In the genomic region with DNA sequence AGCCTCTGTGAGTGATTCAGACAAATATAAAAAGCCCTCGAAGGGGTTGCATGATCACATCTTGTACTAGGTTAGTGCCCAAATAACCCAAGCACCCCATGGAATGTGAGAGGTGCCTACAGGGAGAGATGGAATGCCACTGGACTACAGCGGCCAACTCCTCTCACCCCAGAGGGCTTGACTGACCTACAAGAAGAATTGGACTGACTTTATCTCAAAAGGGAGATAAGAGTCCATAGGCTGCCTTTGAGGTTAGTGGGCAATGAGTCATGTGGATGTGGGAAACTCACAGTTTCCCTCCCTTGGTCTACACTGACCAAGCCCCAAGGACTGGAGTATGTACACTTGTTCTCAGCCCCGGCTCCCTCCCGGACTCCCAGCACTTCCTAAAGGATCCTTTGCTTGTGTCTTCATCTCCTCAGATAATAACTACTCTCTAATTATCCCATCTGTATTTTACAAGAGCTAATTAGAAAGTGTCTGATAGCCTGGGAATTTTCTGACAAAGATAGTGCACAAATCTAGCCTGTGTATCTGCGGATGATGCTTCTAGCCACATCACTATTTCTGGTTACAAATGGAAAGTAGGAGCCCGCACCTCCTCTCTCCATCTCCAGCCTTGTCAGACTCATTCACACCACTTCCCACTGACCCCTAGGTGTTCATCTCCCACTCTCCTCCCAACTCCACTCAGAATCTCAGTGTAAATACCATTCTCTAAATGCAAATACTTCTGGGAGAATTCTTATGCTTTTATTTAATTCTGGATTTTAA, we compare ENCODE assay signal across 16 cellular contexts.
DNase-seq lines count a peak whose midpoint lies in the region; ATAC-seq, FAIRE-seq and TF ChIP-seq lines count a peak whose summit lies in the region.
"Had no signal": no experiment of that assay in that cellular context is flagged by ENCODE, and none has a peak within 500 bp of the region (broad histone marks: within the 10 kb centered on the region; RNA-seq: fewer than 3 reads in every experiment).

No MANE protein-coding gene starts in this region.

- no peaks in the 10 kb centered on the region for H4K20me1 ChIP-seq in mammary epithelial cell (ENCODE audit: insufficient read depth, low read length)

- H3K4me2 ChIP-seq in mammary epithelial cell (ENCODE audit: insufficient read depth, low read depth, low read length): no peak overlapping the region

- H3K9me3 ChIP-seq in mammary epithelial cell (replicated peaks; ENCODE audit: insufficient read depth, low read length) (no peaks in the 10 kb centered on the region), upper lobe of right lung (no peaks in the 10 kb centered on the region)
- H3K9me3 ChIP-seq: gastrocnemius medialis had no signal

- H3K4me3 Mint-ChIP-seq in MCF 10A (ENCODE audit: unreplicated experiment) (no peak overlapping the region), progenitor cell of endocrine pancreas (ENCODE audit: low read depth) (no peak overlapping the region)
- H3K4me3 Mint-ChIP-seq: activated CD8-positive, alpha-beta memory T cell treated with anti-CD3 and anti-CD28 coated beads, Interleukin-2, amount 10 ng/mL, durations not matched to agents 7 days and 5 days; activated naive CD8-positive, alpha-beta T cell; type B pancreatic cell had no signal

- no peaks in the 10 kb centered on the region for H3K27me3 ChIP-seq in mammary epithelial cell (ENCODE audit: insufficient read depth, low read length)
- no peaks in the 10 kb centered on the region for H3K27me3 ChIP-seq in upper lobe of right lung
- H3K27me3 ChIP-seq: gastrocnemius medialis had no signal

- CTCF ChIA-PET in mammary epithelial cell (lab: Charles Lee; ENCODE audit: low non-redundant PET) (no interaction called here), MCF 10A (lab: Yijun Ruan, JAX) (no interaction called here)

- in situ Hi-C loops in mammary epithelial cell (cut with MboI; ENCODE audit: low sequenced_read_pairs in 2 of 2): no loop called here
- in situ Hi-C loops in astrocyte of the spinal cord (cut with HindIII; ENCODE audit: low sequenced_read_pairs): no loop called here

- peaks cover 24% of the 10 kb centered on the region for H3K4me1 ChIP-seq in mammary epithelial cell (ENCODE audit: insufficient read depth, low read length)
- peaks cover 10% of the 10 kb centered on the region for H3K4me1 ChIP-seq in upper lobe of right lung

- DNase-seq in mammary epithelial cell (peak; percentile 66), MCF 10A (ENCODE audit: unreplicated experiment) (no peak), astrocyte of the spinal cord (ENCODE audit: low read depth, low spot score) (peak; percentile 78), islet precursor cell (peak; percentile 82), upper lobe of right lung (peak; percentile 66), HTR-8/SVneo (ENCODE audit: insufficient read length, low spot score) (no peak), NCI-H748 (lab: John Stamatoyannopoulos, UW; ENCODE audit: unreplicated experiment) (no peak), progenitor cell of endocrine pancreas (ENCODE audit: low spot score, unreplicated experiment) (no peak)
- DNase-seq: ACHN; activated CD8-positive, alpha-beta memory T cell treated with anti-CD3 and anti-CD28 coated beads, Interleukin-2, amount 10 ng/mL, durations not matched to agents 7 days and 5 days; gastrocnemius medialis; left colon; NCI-H1092 treated with DMSO at 0.1 percent for 48 hours; NCI-H510A had no signal

- H3K36me3 Mint-ChIP-seq in MCF 10A (ENCODE audit: insufficient read depth, unreplicated experiment) (no peaks in the 10 kb centered on the region), progenitor cell of endocrine pancreas (ENCODE audit: insufficient read depth) (no peaks in the 10 kb centered on the region)
- H3K36me3 Mint-ChIP-seq: activated CD8-positive, alpha-beta memory T cell treated with anti-CD3 and anti-CD28 coated beads, Interleukin-2, amount 10 ng/mL, durations not matched to agents 7 days and 5 days; activated naive CD8-positive, alpha-beta T cell; type B pancreatic cell had no signal

- H3K27ac Mint-ChIP-seq in MCF 10A (ENCODE audit: low read depth, unreplicated experiment) (no peak overlapping the region), progenitor cell of endocrine pancreas (no peak overlapping the region)
- H3K27ac Mint-ChIP-seq: activated CD8-positive, alpha-beta memory T cell treated with anti-CD3 and anti-CD28 coated beads, Interleukin-2, amount 10 ng/mL, durations not matched to agents 7 days and 5 days; activated naive CD8-positive, alpha-beta T cell had no signal

- H3K4me1 Mint-ChIP-seq in MCF 10A (ENCODE audit: insufficient read depth, unreplicated experiment) (no peaks in the 10 kb centered on the region), progenitor cell of endocrine pancreas (ENCODE audit: low read depth) (peaks cover 10% of the 10 kb centered on the region)
- H3K4me1 Mint-ChIP-seq: activated CD8-positive, alpha-beta memory T cell treated with anti-CD3 and anti-CD28 coated beads, Interleukin-2, amount 10 ng/mL, durations not matched to agents 7 days and 5 days had no signal

- dilution Hi-C loops in mammary epithelial cell (cut with HindIII; ENCODE audit: low sequenced_read_pairs): no loop called here

- 88% methylated on average over 6 of the region's 6 CpGs for WGBS in mammary epithelial cell (ENCODE audit: low coverage, missing lambda C conversion rate)

- H3K9me3 Mint-ChIP-seq in MCF 10A (ENCODE audit: unreplicated experiment): no peaks in the 10 kb centered on the region
- no peaks in the 10 kb centered on the region for H3K9me3 Mint-ChIP-seq in progenitor cell of endocrine pancreas (ENCODE audit: low read depth)
- H3K9me3 Mint-ChIP-seq: type B pancreatic cell had no signal

- no peaks in the 10 kb centered on the region for H3K36me3 ChIP-seq in mammary epithelial cell (ENCODE audit: insufficient read depth, low read length)
- no peaks in the 10 kb centered on the region for H3K36me3 ChIP-seq in upper lobe of right lung
- H3K36me3 ChIP-seq: gastrocnemius medialis had no signal

- peak; percentile 96 for ATAC-seq in upper lobe of right lung
- ATAC-seq: activated CD8-positive, alpha-beta memory T cell treated with anti-CD3 and anti-CD28 coated beads, Interleukin-2, amount 10 ng/mL, durations not matched to agents 7 days and 5 days; left colon had no signal

- no peaks in the 10 kb centered on the region for H3K79me2 ChIP-seq in mammary epithelial cell (ENCODE audit: insufficient read depth, low read length)

- TF ChIP-seq CTCF in mammary epithelial cell (conservative IDR thresholded peaks at IDR 0.05 in 1 of 2, IDR thresholded peaks at IDR 0.05 in 1 of 2; ENCODE audit: extremely low read depth in 1 of 2, insufficient read depth in 1 of 2, low read depth in 1 of 2, low read length in 2 of 2): no peak
- no peak for TF ChIP-seq CTCF in MCF 10A (IDR thresholded peaks at IDR 0.05; ENCODE audit: unreplicated experiment)
- TF ChIP-seq CTCF in astrocyte of the spinal cord (IDR thresholded peaks at IDR 0.05; ENCODE audit: low read depth, low read length): no peak
- no peak for TF ChIP-seq CTCF in upper lobe of right lung (IDR thresholded peaks at IDR 0.05)
- no peak for TF ChIP-seq CTCF in progenitor cell of endocrine pancreas (IDR thresholded peaks at IDR 0.05; ENCODE audit: unreplicated experiment)

- H2AFZ ChIP-seq in mammary epithelial cell (ENCODE audit: low read depth, low read length): no peak overlapping the region

- FAIRE-seq in HTR-8/SVneo (lab: Jason Lieb, UNC): no peak

- H3K27ac ChIP-seq in mammary epithelial cell (ENCODE audit: insufficient read depth, low read depth, low read length) (no peak overlapping the region), upper lobe of right lung (no peak overlapping the region)
- H3K27ac ChIP-seq: gastrocnemius medialis had no signal

- intact Hi-C loops in mammary epithelial cell (cut with micrococcal nuclease): no loop called here
- intact Hi-C loops in MCF 10A (cut with micrococcal nuclease): no loop called here
- intact Hi-C loops in upper lobe of right lung (cut with DNase I): no loop called here

- POLR2A ChIA-PET in MCF 10A (lab: Yijun Ruan, JAX): interaction anchor here (0.6 kb wide), 1 partner anchor 656 kb away, joined by 3 read pairs; no protein-coding TSS in a partner anchor

- H3K9ac ChIP-seq in mammary epithelial cell (ENCODE audit: insufficient read depth, low read length): no peak overlapping the region

- no peak overlapping the region for H3K4me3 ChIP-seq in mammary epithelial cell (replicated peaks in 1 of 3; ENCODE audit: insufficient read depth in 1 of 3, low read depth in 2 of 3, low read length in 3 of 3)
- no peak overlapping the region for H3K4me3 ChIP-seq in astrocyte of the spinal cord (ENCODE audit: low read depth, low read length)
- H3K4me3 ChIP-seq in upper lobe of right lung: no peak overlapping the region
- H3K4me3 ChIP-seq: gastrocnemius medialis had no signal

- BruUV-seq in mammary epithelial cell (replicated peaks; lab: Mats Ljungman, UMichigan) (no TSS peak), MCF 10A (replicated peaks; lab: Mats Ljungman, UMichigan) (no TSS peak)

- H3K27me3 Mint-ChIP-seq in MCF 10A (ENCODE audit: insufficient read depth, unreplicated experiment): no peaks in the 10 kb centered on the region
- peaks cover 2% of the 10 kb centered on the region for H3K27me3 Mint-ChIP-seq in progenitor cell of endocrine pancreas
- H3K27me3 Mint-ChIP-seq: activated CD8-positive, alpha-beta memory T cell treated with anti-CD3 and anti-CD28 coated beads, Interleukin-2, amount 10 ng/mL, durations not matched to agents 7 days and 5 days; activated naive CD8-positive, alpha-beta T cell; type B pancreatic cell had no signal

Comparison
In these comparisons a context has a peak if more than half of its experiments do, and no peak if none do; other contexts are left out.
1. DNase-seq: peak in mammary epithelial cell (single experiment), astrocyte of the spinal cord (single experiment), islet precursor cell (single experiment) and upper lobe of right lung (single experiment); none in MCF 10A (single experiment), HTR-8/SVneo (single experiment), NCI-H748 (single experiment) and progenitor cell of endocrine pancreas (single experiment).